In the genomic region with DNA sequence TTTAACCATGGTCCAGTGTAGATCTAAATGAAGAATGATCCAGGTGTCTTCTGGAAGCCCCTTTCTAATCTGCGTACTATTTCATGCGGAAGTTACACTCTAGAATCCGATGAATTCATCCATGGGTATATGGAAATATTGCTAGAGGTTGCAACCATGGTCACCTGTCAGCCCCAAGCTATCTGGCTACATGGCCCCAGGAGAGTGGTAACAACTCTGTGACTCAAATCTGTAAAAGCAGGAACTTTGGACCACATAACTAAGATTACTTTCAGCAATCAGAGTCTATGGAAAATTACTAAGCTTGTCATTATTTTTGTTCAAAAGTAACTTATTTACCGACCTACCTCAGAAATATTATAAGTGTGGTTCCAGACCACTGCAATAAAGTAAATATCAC, we compare ENCODE assay signal across 8 cellular contexts.
"Had no signal": no experiment of that assay in that cellular context is flagged by ENCODE, and none has a peak within 500 bp of the region (broad histone marks: within the 10 kb centered on the region; RNA-seq: fewer than 3 reads in every experiment).

No MANE protein-coding gene starts in this region.

- H3K4me3 ChIP-seq: GM12878 had no signal

- DNase-seq: GDM1, GF-D8 had no signal

- ATAC-seq: GM12878 had no signal

- FAIRE-seq: G401.6, GM12878, GM12891, GM12892, GM18507, GM19239 had no signal
